In the genomic region with DNA sequence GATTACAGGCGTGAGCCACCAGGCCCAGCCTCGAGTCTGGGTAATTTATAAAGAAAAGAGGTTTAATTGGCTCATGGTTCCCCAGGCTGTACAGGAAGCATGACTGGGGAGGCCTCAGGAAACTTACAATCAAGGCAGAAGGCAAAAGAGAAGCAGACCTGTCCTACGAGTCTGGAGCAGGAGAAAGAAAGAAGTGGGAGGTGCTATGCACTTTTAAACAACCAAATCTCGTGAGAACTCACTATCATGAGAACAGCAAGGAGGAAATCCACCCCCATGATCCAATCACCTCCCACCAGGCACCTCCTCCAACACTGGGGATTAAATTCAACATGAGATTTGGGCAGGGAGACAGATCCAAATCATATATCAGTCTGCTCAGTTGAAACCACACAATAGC, we compare ENCODE assay signal across 2 cellular contexts. TPM values are rescaled to one million over a fixed set of nuclear protein-coding genes. Genes with fewer than 3 reads are reported as not detected.
"Had no signal": no experiment of that assay in that cellular context is flagged by ENCODE, and none has a peak within 500 bp of the region (broad histone marks: within the 10 kb centered on the region; RNA-seq: fewer than 3 reads in every experiment).

No MANE protein-coding gene starts in this region.

RNA-seq across cellular contexts. Expression of a gene that starts 11.6 kb away (rescaled TPM):
- polyA plus RNA-seq: immature natural killer cell; naive thymus-derived CD4-positive, alpha-beta T cell had no signal
